In the genomic region with DNA sequence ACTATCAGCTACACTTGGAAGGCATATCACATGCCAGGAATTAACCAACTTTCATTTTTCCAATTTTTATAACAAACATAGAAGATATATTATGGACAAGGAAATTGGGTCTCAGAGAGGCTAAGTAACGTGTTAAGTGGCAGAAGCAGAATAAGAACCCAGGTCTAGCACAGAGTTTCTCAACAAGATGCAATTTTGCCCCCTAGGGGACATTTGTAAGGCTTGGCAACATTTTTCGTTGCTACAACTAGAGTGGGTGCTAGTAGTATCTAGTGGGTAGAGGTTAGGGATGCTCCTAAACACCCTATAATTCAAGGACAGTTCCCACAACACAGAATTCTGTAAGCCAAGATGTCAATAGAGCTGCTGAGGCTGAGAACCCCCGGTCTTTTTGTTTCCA, we compare ENCODE assay signal across 9 cellular contexts.
DNase-seq lines count a peak whose midpoint lies in the region; ATAC-seq and TF ChIP-seq lines count a peak whose summit lies in the region.
"Had no signal": no experiment of that assay in that cellular context is flagged by ENCODE, and none has a peak within 500 bp of the region (broad histone marks: within the 10 kb centered on the region; RNA-seq: fewer than 3 reads in every experiment).

No MANE protein-coding gene starts in this region.

- no peak for ATAC-seq in activated naive CD8-positive, alpha-beta T cell treated with anti-CD3 and anti-CD28 coated beads, Interleukin-2, amount 50 U/mL, for 24 hours

- DNase-seq in DMS 273 (lab: John Stamatoyannopoulos, UW; ENCODE audit: unreplicated experiment) (peak; percentile 61), HFFc6 (no peak), SK-MEL-5 (ENCODE audit: low read depth, low spot score) (peak; percentile 43), left kidney (ENCODE audit: low read depth, low spot score) (peak; percentile 32), KBM-7 (no peak), nucleus accumbens (lab: John Stamatoyannopoulos, UW) (no peak), NCI-H187 treated with DMSO at 0.1 percent for 48 hours (lab: John Stamatoyannopoulos, UW) (no peak)
- no peak for DNase-seq in activated naive CD8-positive, alpha-beta T cell treated with anti-CD3 and anti-CD28 coated beads, Interleukin-2, amount 50 U/mL, for 24 hours
- DNase-seq: activated naive CD8-positive, alpha-beta T cell treated with anti-CD3 and anti-CD28 coated beads for 36 hours had no signal

- H3K4me3 Mint-ChIP-seq in HFFc6, result no peak overlapping the region
- H3K4me3 Mint-ChIP-seq in activated naive CD8-positive, alpha-beta T cell treated with anti-CD3 and anti-CD28 coated beads, Interleukin-2, amount 50 U/mL, for 24 hours, result no peak overlapping the region
- H3K4me3 Mint-ChIP-seq: activated naive CD8-positive, alpha-beta T cell treated with anti-CD3 and anti-CD28 coated beads for 36 hours had no signal

- H3K9me3 Mint-ChIP-seq in HFFc6, result no peaks in the 10 kb centered on the region
- H3K9me3 Mint-ChIP-seq in activated naive CD8-positive, alpha-beta T cell treated with anti-CD3 and anti-CD28 coated beads, Interleukin-2, amount 50 U/mL, for 24 hours, result no peaks in the 10 kb centered on the region
- H3K9me3 Mint-ChIP-seq: activated naive CD8-positive, alpha-beta T cell treated with anti-CD3 and anti-CD28 coated beads for 36 hours had no signal

- peaks cover 6% of the 10 kb centered on the region; the same call in 1 of the 2 replicates for H3K27me3 Mint-ChIP-seq in HFFc6 (ENCODE audit: insufficient read depth)
- H3K27me3 Mint-ChIP-seq in activated naive CD8-positive, alpha-beta T cell treated with anti-CD3 and anti-CD28 coated beads, Interleukin-2, amount 50 U/mL, for 24 hours, result no peaks in the 10 kb centered on the region
- H3K27me3 Mint-ChIP-seq: activated naive CD8-positive, alpha-beta T cell treated with anti-CD3 and anti-CD28 coated beads for 36 hours had no signal

- TF ChIP-seq CTCF in HFFc6 (IDR thresholded peaks at IDR 0.05), result peak; percentile 66

- H3K27ac Mint-ChIP-seq in HFFc6, result no peak overlapping the region
- H3K27ac Mint-ChIP-seq in activated naive CD8-positive, alpha-beta T cell treated with anti-CD3 and anti-CD28 coated beads, Interleukin-2, amount 50 U/mL, for 24 hours, result no peak overlapping the region
- H3K27ac Mint-ChIP-seq: activated naive CD8-positive, alpha-beta T cell treated with anti-CD3 and anti-CD28 coated beads for 36 hours had no signal

- in situ Hi-C loops in SK-MEL-5 (cut with HindIII; ENCODE audit: low pct_unique_long_range_greater_than_20kb, low sequenced_read_pairs), result no loop called here
- in situ Hi-C loops in KBM-7 (cut with MboI; ENCODE audit: low pct_unique_long_range_greater_than_20kb, low sequenced_read_pairs), result no loop called here

- H3K36me3 Mint-ChIP-seq in HFFc6 (ENCODE audit: low read depth), result no peaks in the 10 kb centered on the region
- H3K36me3 Mint-ChIP-seq in activated naive CD8-positive, alpha-beta T cell treated with anti-CD3 and anti-CD28 coated beads, Interleukin-2, amount 50 U/mL, for 24 hours (ENCODE audit: low read depth), result no peaks in the 10 kb centered on the region
- H3K36me3 Mint-ChIP-seq: activated naive CD8-positive, alpha-beta T cell treated with anti-CD3 and anti-CD28 coated beads for 36 hours had no signal

- H3K4me1 Mint-ChIP-seq in HFFc6 (ENCODE audit: low read depth), result no peaks in the 10 kb centered on the region; the same call in 1 of the 2 replicates
- H3K4me1 Mint-ChIP-seq in activated naive CD8-positive, alpha-beta T cell treated with anti-CD3 and anti-CD28 coated beads, Interleukin-2, amount 50 U/mL, for 24 hours, result no peaks in the 10 kb centered on the region
- H3K4me1 Mint-ChIP-seq: activated naive CD8-positive, alpha-beta T cell treated with anti-CD3 and anti-CD28 coated beads for 36 hours had no signal

Comparison
In these comparisons a context has a peak if more than half of its experiments do, and no peak if none do; other contexts are left out.
1. DNase-seq: peak in DMS 273 (single experiment), SK-MEL-5 (single experiment) and left kidney (single experiment); none in HFFc6 (single experiment), KBM-7 (single experiment), nucleus accumbens (0 of 56), activated naive CD8-positive, alpha-beta T cell treated with anti-CD3 and anti-CD28 coated beads, Interleukin-2, amount 50 U/mL, for 24 hours (single experiment) and NCI-H187 treated with DMSO at 0.1 percent for 48 hours (single experiment).